21 cellular contexts compared by ENCODE assay signal in genomic region chr4:139492429-139492828, GRCh38. TPM values are rescaled to one million over a fixed set of nuclear protein-coding genes. Genes with fewer than 3 reads are reported as not detected.
DNase-seq lines count a peak whose midpoint lies in the region; ATAC-seq, FAIRE-seq and TF ChIP-seq lines count a peak whose summit lies in the region.
"Had no signal": no experiment of that assay in that cellular context is flagged by ENCODE, and none has a peak within 500 bp of the region (broad histone marks: within the 10 kb centered on the region; RNA-seq: fewer than 3 reads in every experiment).

No MANE protein-coding gene starts in this region.

- in situ Hi-C loops in K562 (cut with MboI): no loop called here

- H3K79me2 ChIP-seq in GM23338 (replicated peaks; ENCODE audit: insufficient read depth): no peaks in the 10 kb centered on the region
- no peaks in the 10 kb centered on the region for H3K79me2 ChIP-seq in K562 (ENCODE audit: control insufficient read depth, insufficient read depth, low read length)
- no peaks in the 10 kb centered on the region for H3K79me2 ChIP-seq in neural progenitor cell (ENCODE audit: low read depth)

- H3K4me3 ChIP-seq in GM23338 (no peak overlapping the region), K562 (no peak overlapping the region), endodermal cell (ENCODE audit: low read length) (no peak overlapping the region), neural progenitor cell (no peak overlapping the region)
- H3K4me3 ChIP-seq: BLaER1, MG63, SK-N-MC had no signal

- H3K27ac ChIP-seq in GM23338 (ENCODE audit: low read depth) (no peak overlapping the region), K562 (ENCODE audit: extremely low read depth, low read depth, low read length) (no peak overlapping the region), endodermal cell (ENCODE audit: low read depth, low read length) (no peak overlapping the region), neural progenitor cell (no peak overlapping the region)
- H3K27ac ChIP-seq: BLaER1, SK-N-MC had no signal

- intact Hi-C loops in K562 (cut with micrococcal nuclease) (no loop called here), Calu3 (cut with micrococcal nuclease; ENCODE audit: unreplicated experiment) (no loop called here)

- H3K36me3 Mint-ChIP-seq in GM23338 (ENCODE audit: low read depth) (peaks cover 3% of the 10 kb centered on the region; the same call in 1 of the 3 replicates), endodermal cell (ENCODE audit: low read depth) (no peaks in the 10 kb centered on the region), neural progenitor cell (no peaks in the 10 kb centered on the region), Calu3 (ENCODE audit: insufficient read depth, unreplicated experiment) (no peaks in the 10 kb centered on the region)
- H3K36me3 Mint-ChIP-seq: CD4-positive, CD25-positive, alpha-beta regulatory T cell had no signal

- H4K20me1 ChIP-seq in GM23338 (replicated peaks; ENCODE audit: insufficient read depth) (no peaks in the 10 kb centered on the region), K562 (replicated peaks; ENCODE audit: control insufficient read depth, insufficient read depth, low read length) (no peaks in the 10 kb centered on the region), neural progenitor cell (ENCODE audit: low read depth) (no peaks in the 10 kb centered on the region)
- H4K20me1 ChIP-seq: BLaER1 had no signal

- FAIRE-seq in K562 (lab: Jason Lieb, UNC): no peak
- FAIRE-seq: D721Med, GM18507, HTR-8/SVneo had no signal

- peak; percentile 67 for DNase-seq in GM23338 (ENCODE audit: low spot score)
- no peak for DNase-seq in K562 (ENCODE audit: extremely low read depth in 1 of 4, low spot score in 3 of 4)
- peak; percentile 65 for DNase-seq in endodermal cell
- peak; percentile 67 for DNase-seq in iPS-NIHi7 (ENCODE audit: extremely low spot score)
- no peak for DNase-seq in neural progenitor cell (ENCODE audit: low spot score)
- DNase-seq in Calu3: no peak
- no peak for DNase-seq in UCSD-AML1 (lab: John Stamatoyannopoulos, UW; ENCODE audit: unreplicated experiment)
- DNase-seq: CD4-positive, CD25-positive, alpha-beta regulatory T cell; KBM-7; MG63; NCI-H1105 treated with DMSO at 0.1 percent for 48 hours; NCI-H146; NCI-H1930; NCI-H526; SIG-M5; SW 1271 had no signal

- H3K27me3 Mint-ChIP-seq in GM23338 (ENCODE audit: insufficient read depth, low read depth, poor library complexity) (no peaks in the 10 kb centered on the region), endodermal cell (ENCODE audit: insufficient read depth) (no peaks in the 10 kb centered on the region), neural progenitor cell (ENCODE audit: insufficient read depth, low read depth) (peaks cover 5% of the 10 kb centered on the region), Calu3 (ENCODE audit: unreplicated experiment) (no peaks in the 10 kb centered on the region)

- no TSS peak for BruUV-seq in K562 (replicated peaks; lab: Mats Ljungman, UMichigan)
- no TSS peak for BruUV-seq in Calu3 (replicated peaks; lab: Mats Ljungman, UMichigan)

- CTCF ChIA-PET in K562 (lab: Yijun Ruan, JAX; ENCODE audit: low intra/inter-chr PET ratio): no interaction called here
- CTCF ChIA-PET in Calu3 (lab: Charles Lee): no interaction called here

- H3K9me3 Mint-ChIP-seq in GM23338: no peaks in the 10 kb centered on the region
- peaks cover 7% of the 10 kb centered on the region for H3K9me3 Mint-ChIP-seq in endodermal cell
- peaks cover 8% of the 10 kb centered on the region for H3K9me3 Mint-ChIP-seq in neural progenitor cell
- no peaks in the 10 kb centered on the region for H3K9me3 Mint-ChIP-seq in Calu3 (ENCODE audit: low read depth, unreplicated experiment)
- H3K9me3 Mint-ChIP-seq: CD4-positive, CD25-positive, alpha-beta regulatory T cell had no signal

- H3K9me3 ChIP-seq in K562 (replicated peaks; ENCODE audit: control insufficient read depth, insufficient read depth, low read depth, low read length) (no peaks in the 10 kb centered on the region), endodermal cell (ENCODE audit: control insufficient read depth, low read length) (no peaks in the 10 kb centered on the region), neural progenitor cell (ENCODE audit: low read depth) (no peaks in the 10 kb centered on the region)
- H3K9me3 ChIP-seq: BLaER1, MG63 had no signal

- H3K4me2 ChIP-seq in GM23338 (0 out of 2 replicates have a peak overlapping the region, but pooled peaks have one; percentile 16), K562 (ENCODE audit: insufficient read depth, low read length) (no peak overlapping the region), neural progenitor cell (no peak overlapping the region)
- H3K4me2 ChIP-seq: BLaER1 had no signal

- peaks cover 11% of the 10 kb centered on the region for H3K4me1 Mint-ChIP-seq in GM23338
- H3K4me1 Mint-ChIP-seq in endodermal cell: peaks cover 6% of the 10 kb centered on the region
- no peaks in the 10 kb centered on the region for H3K4me1 Mint-ChIP-seq in neural progenitor cell
- no peaks in the 10 kb centered on the region for H3K4me1 Mint-ChIP-seq in Calu3 (ENCODE audit: low read depth, unreplicated experiment)

- TF ChIP-seq CTCF in GM23338 (conservative IDR thresholded peaks at IDR 0.05; ENCODE audit: low read depth in 2 of 2) (no peak), K562 (IDR thresholded peaks at IDR 0.05 in 2 of 3, conservative IDR thresholded peaks at IDR 0.05 in 1 of 3; ENCODE audit: insufficient read depth in 2 of 3, low read depth in 1 of 3, low read length in 3 of 3) (no peak), endodermal cell (conservative IDR thresholded peaks at IDR 0.05) (no peak), neural progenitor cell (IDR thresholded peaks at IDR 0.05) (no peak), Calu3 (IDR thresholded peaks at IDR 0.05; ENCODE audit: unreplicated experiment) (no peak)

- H3K36me3 ChIP-seq in GM23338 (ENCODE audit: insufficient read depth) (no peaks in the 10 kb centered on the region), K562 (ENCODE audit: control insufficient read depth, insufficient read depth, low read length) (no peaks in the 10 kb centered on the region), endodermal cell (ENCODE audit: control insufficient read depth, insufficient read depth, low read length) (no peaks in the 10 kb centered on the region), neural progenitor cell (no peaks in the 10 kb centered on the region)
- H3K36me3 ChIP-seq: BLaER1, MG63 had no signal

- H3K4me3 Mint-ChIP-seq in GM23338 (no peak overlapping the region), endodermal cell (no peak overlapping the region), neural progenitor cell (no peak overlapping the region), Calu3 (ENCODE audit: low read depth, unreplicated experiment) (no peak overlapping the region)
- H3K4me3 Mint-ChIP-seq: CD4-positive, CD25-positive, alpha-beta regulatory T cell had no signal

- TF ChIP-seq EP300 in K562 (IDR thresholded peaks at IDR 0.05; ENCODE audit: low read length): no peak

- H2AFZ ChIP-seq in GM23338 (no peak overlapping the region), K562 (ENCODE audit: low read depth, low read length) (no peak overlapping the region), neural progenitor cell (replicated peaks) (no peak overlapping the region)

- H3K9me2 ChIP-seq in GM23338 (ENCODE audit: insufficient read depth): no peaks in the 10 kb centered on the region; the same call in 1 of the 2 replicates

- 0% methylated on average over 2 of the region's 2 CpGs for WGBS in K562 (ENCODE audit: insufficient coverage, low coverage, missing lambda C conversion rate)
- WGBS in endodermal cell (ENCODE audit: insufficient coverage in 1 of 2, insufficient read length in 1 of 2), 2 experiments: 84 to 94% methylated on average over 2 of the region's 2 CpGs

- peaks cover 13% of the 10 kb centered on the region; the same call in 1 of the 2 replicates for H3K4me1 ChIP-seq in GM23338 (ENCODE audit: insufficient read depth)
- H3K4me1 ChIP-seq in K562 (replicated peaks in 1 of 2; ENCODE audit: control insufficient read depth in 2 of 2, insufficient read depth in 2 of 2, low read length in 2 of 2): no peaks in the 10 kb centered on the region
- no peaks in the 10 kb centered on the region for H3K4me1 ChIP-seq in endodermal cell (ENCODE audit: control insufficient read depth, insufficient read depth, low read length)
- H3K4me1 ChIP-seq in neural progenitor cell: no peaks in the 10 kb centered on the region
- H3K4me1 ChIP-seq: BLaER1 had no signal

- H3K27ac Mint-ChIP-seq in GM23338: peak overlapping the region; percentile 23; the same call in 1 of the 2 replicates
- no peak overlapping the region for H3K27ac Mint-ChIP-seq in endodermal cell
- no peak overlapping the region for H3K27ac Mint-ChIP-seq in neural progenitor cell
- H3K27ac Mint-ChIP-seq in Calu3 (ENCODE audit: unreplicated experiment): no peak overlapping the region
- H3K27ac Mint-ChIP-seq: CD4-positive, CD25-positive, alpha-beta regulatory T cell had no signal

- no peak for TF ChIP-seq POLR2A in K562 (conservative IDR thresholded peaks at IDR 0.05)

- H3K9ac ChIP-seq in K562 (ENCODE audit: insufficient read depth in 1 of 2, low read depth in 2 of 2, low read length in 2 of 2) (no peak overlapping the region), endodermal cell (ENCODE audit: extremely low read depth, low read length, poor library complexity, severe bottlenecking) (no peak overlapping the region), neural progenitor cell (no peak overlapping the region)
- H3K9ac ChIP-seq: BLaER1 had no signal

- H3K27me3 ChIP-seq in GM23338 (ENCODE audit: insufficient read depth): no peaks in the 10 kb centered on the region
- H3K27me3 ChIP-seq in K562 (ENCODE audit: control insufficient read depth in 2 of 2, insufficient read depth in 2 of 2, low read length in 2 of 2): peaks cover 5 to 13% of the 10 kb centered on the region in 2 experiments; a peak in 3 of 5 replicates
- no peaks in the 10 kb centered on the region for H3K27me3 ChIP-seq in endodermal cell (ENCODE audit: control insufficient read depth, insufficient read depth, low read length, poor library complexity, severe bottlenecking)
- no peaks in the 10 kb centered on the region for H3K27me3 ChIP-seq in neural progenitor cell
- H3K27me3 ChIP-seq: BLaER1, MG63 had no signal

- ATAC-seq in GM23338 (peak; percentile 92), K562 (no peak)

- TF ChIP-seq RAD21 in K562 (CRISPR knock-in tag; conservative IDR thresholded peaks at IDR 0.05 in 1 of 2, IDR thresholded peaks at IDR 0.05 in 1 of 2): no peak

- POLR2A ChIA-PET in K562 (lab: Yijun Ruan, JAX): no interaction called here

- H3F3A ChIP-seq in GM23338 (replicated peaks; ENCODE audit: low read depth) (no peaks in the 10 kb centered on the region), neural progenitor cell (ENCODE audit: low read depth) (no peaks in the 10 kb centered on the region)

- H3K9me1 ChIP-seq in K562 (ENCODE audit: control insufficient read depth, insufficient read depth, low read length): no peaks in the 10 kb centered on the region

RNA-seq across cellular contexts. Expression of gene RAB33B, which starts 38.5 kb away (rescaled TPM):
- 17.5 and 19.1 TPM in 2 replicates for total RNA-seq in GM23338 (2014; rRNA removed; shearing (Covaris generic))
- polyA plus RNA-seq in GM23338 (2016; fragmentation: Nextera tagmentation; extraction: Ambion mirVana) (9.9 TPM in 2 replicates), K562 (2011; rRNA removed) (3.7 and 4.0 TPM in 2 replicates), K562 (2014; fragmentation: Illumina TruSeq; extraction: Trizol) (2.6 and 3.5 TPM in 2 replicates), K562 (2014; fragmentation: Nextera tagmentation; extraction: Ambion mirVana) (1 to 10 TPM; 1.8 to 3.3 TPM), K562 (2014; rRNA removed) (1.7 and 2.6 TPM in 2 replicates)
- 4.0 and 4.8 TPM in 2 replicates for total RNA-seq in K562 (2011; cell fraction: chromatin; rRNA removed; ENCODE audit: low replicate concordance)
- total RNA-seq in K562 (2011; cell fraction: nucleolus; rRNA removed): 3.7 TPM in 2 replicates
- 3.2 and 7.4 TPM in 2 replicates for total RNA-seq in K562 (2011; cell fraction: nucleoplasm; rRNA removed)
- total RNA-seq in K562 (2014; rRNA removed) (2.3 and 3.0 TPM in 2 replicates), K562 (2014; rRNA removed; fragmentation: Illumina TruSeq; extraction: Trizol) (3.7 and 3.9 TPM in 2 replicates), K562 (2015; rRNA removed; fragmentation: Illumina TruSeq; extraction: Trizol) (2.6 and 3.5 TPM in 2 replicates), K562 (2021) (2.6 and 2.7 TPM in 2 replicates), endodermal cell (10 to 100 TPM in 1 of 2 donors, 1 to 10 TPM in 1; 8.7 to 11.4 TPM), neural progenitor cell (ENCODE audit: low replicate concordance) (10.3 and 14.4 TPM in 2 replicates), Calu3 (2022) (5.9 and 6.2 TPM in 2 replicates)
- 1.1 and 3.1 TPM in 2 replicates for polyA plus RNA-seq in K562 (2011; cell fraction: cytosol; rRNA removed)
- 1.8 and 2.5 TPM in 2 replicates for polyA plus RNA-seq in K562 (2011; cell fraction: nucleus; rRNA removed)
- polyA plus RNA-seq in K562 (2012): 1.8 and 2.9 TPM in 2 replicates
- polyA minus RNA-seq in K562 (2011; rRNA and poly(A)+ RNA removed): 5.1 and 6.8 TPM in 2 replicates
- polyA minus RNA-seq in K562 (2011; cell fraction: cytosol; rRNA and poly(A)+ RNA removed): 2.4 and 3.0 TPM in 2 replicates
- polyA minus RNA-seq in K562 (2011; cell fraction: nucleus; rRNA and poly(A)+ RNA removed): 1.1 and 2.9 TPM in 2 replicates
- polyA plus RNA-seq in endodermal cell (2013, experiment 1 of 2): 6.3 TPM
- polyA plus RNA-seq in endodermal cell (2013, experiment 2 of 2): 6.0 TPM

Comparison
In these comparisons a context has a peak if more than half of its experiments do, and no peak if none do; other contexts are left out.
1. DNase-seq: peak in GM23338 (single experiment), endodermal cell (single experiment) and iPS-NIHi7 (single experiment); none in K562 (0 of 4), neural progenitor cell (single experiment), Calu3 (single experiment) and UCSD-AML1 (single experiment).